ENCODE assay signal across 1 cellular context in genomic region chr2:237732070-237732469, GRCh38.
TF ChIP-seq lines count a peak whose summit lies in the region.

No MANE protein-coding gene starts in this region.

TF ChIP-seq in HepG2, 621 proteins besides CTCF, POLR2A, EP300 and RAD21 (continued from another document):
- TF ChIP-seq MEF2D (CRISPR knock-in tag; IDR thresholded peaks at IDR 0.05) = peak; percentile 65; the same call in 1 of the 2 replicates
- TF ChIP-seq SRSF9 (IDR thresholded peaks at IDR 0.05; ENCODE audit: borderline replicate concordance, insufficient read depth, low read depth, low read length, poor library complexity, severe bottlenecking) = no peak
- TF ChIP-seq, protein P1, sequence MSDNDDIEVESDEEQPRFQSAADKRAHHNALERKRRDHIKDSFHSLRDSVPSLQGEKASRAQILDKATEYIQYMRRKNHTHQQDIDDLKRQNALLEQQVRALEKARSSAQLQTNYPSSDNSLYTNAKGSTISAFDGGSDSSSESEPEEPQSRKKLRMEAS (IDR thresholded peaks at IDR 0.05) = peak; percentile 29; the same call in 1 of the 2 replicates
- TF ChIP-seq RFX3 (CRISPR knock-in tag; IDR thresholded peaks at IDR 0.05) = no peak
- no peak for TF ChIP-seq ZNF430 (CRISPR knock-in tag; IDR thresholded peaks at IDR 0.05)
- no peak for TF ChIP-seq ZNF276 (CRISPR knock-in tag; IDR thresholded peaks at IDR 0.05; ENCODE audit: low read depth)
- TF ChIP-seq, protein P2, sequence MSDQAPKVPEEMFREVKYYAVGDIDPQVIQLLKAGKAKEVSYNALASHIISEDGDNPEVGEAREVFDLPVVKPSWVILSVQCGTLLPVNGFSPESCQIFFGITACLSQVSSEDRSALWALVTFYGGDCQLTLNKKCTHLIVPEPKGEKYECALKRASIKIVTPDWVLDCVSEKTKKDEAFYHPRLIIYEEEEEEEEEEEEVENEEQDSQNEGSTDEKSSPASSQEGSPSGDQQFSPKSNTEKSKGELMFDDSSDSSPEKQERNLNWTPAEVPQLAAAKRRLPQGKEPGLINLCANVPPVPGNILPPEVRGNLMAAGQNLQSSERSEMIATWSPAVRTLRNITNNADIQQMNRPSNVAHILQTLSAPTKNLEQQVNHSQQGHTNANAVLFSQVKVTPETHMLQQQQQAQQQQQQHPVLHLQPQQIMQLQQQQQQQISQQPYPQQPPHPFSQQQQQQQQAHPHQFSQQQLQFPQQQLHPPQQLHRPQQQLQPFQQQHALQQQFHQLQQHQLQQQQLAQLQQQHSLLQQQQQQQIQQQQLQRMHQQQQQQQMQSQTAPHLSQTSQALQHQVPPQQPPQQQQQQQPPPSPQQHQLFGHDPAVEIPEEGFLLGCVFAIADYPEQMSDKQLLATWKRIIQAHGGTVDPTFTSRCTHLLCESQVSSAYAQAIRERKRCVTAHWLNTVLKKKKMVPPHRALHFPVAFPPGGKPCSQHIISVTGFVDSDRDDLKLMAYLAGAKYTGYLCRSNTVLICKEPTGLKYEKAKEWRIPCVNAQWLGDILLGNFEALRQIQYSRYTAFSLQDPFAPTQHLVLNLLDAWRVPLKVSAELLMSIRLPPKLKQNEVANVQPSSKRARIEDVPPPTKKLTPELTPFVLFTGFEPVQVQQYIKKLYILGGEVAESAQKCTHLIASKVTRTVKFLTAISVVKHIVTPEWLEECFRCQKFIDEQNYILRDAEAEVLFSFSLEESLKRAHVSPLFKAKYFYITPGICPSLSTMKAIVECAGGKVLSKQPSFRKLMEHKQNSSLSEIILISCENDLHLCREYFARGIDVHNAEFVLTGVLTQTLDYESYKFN (CRISPR knock-in tag; conservative IDR thresholded peaks at IDR 0.05) = peak; percentile 42; the same call in 1 of the 2 replicates
- TF ChIP-seq SP1 (IDR thresholded peaks at IDR 0.05) = no peak
- no peak for TF ChIP-seq SP1 (CRISPR knock-in tag; IDR thresholded peaks at IDR 0.05)
- TF ChIP-seq LCORL (IDR thresholded peaks at IDR 0.05) = no peak
- TF ChIP-seq LCORL (CRISPR knock-in tag; IDR thresholded peaks at IDR 0.05) = no peak
- no peak for TF ChIP-seq ZNF446 (CRISPR knock-in tag; IDR thresholded peaks at IDR 0.05)
- no peak for TF ChIP-seq ZNF558 (CRISPR knock-in tag; IDR thresholded peaks at IDR 0.05; ENCODE audit: borderline replicate concordance)
- no peak for TF ChIP-seq SP2 (CRISPR knock-in tag; IDR thresholded peaks at IDR 0.05)
- peak; percentile 81; the same call in 1 of the 2 replicates for TF ChIP-seq ARNTL (CRISPR knock-in tag; IDR thresholded peaks at IDR 0.05)
- TF ChIP-seq ZNF549 (CRISPR knock-in tag; IDR thresholded peaks at IDR 0.05) = no peak
- TF ChIP-seq, protein P3, sequence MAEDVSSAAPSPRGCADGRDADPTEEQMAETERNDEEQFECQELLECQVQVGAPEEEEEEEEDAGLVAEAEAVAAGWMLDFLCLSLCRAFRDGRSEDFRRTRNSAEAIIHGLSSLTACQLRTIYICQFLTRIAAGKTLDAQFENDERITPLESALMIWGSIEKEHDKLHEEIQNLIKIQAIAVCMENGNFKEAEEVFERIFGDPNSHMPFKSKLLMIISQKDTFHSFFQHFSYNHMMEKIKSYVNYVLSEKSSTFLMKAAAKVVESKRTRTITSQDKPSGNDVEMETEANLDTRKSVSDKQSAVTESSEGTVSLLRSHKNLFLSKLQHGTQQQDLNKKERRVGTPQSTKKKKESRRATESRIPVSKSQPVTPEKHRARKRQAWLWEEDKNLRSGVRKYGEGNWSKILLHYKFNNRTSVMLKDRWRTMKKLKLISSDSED (CRISPR knock-in tag; IDR thresholded peaks at IDR 0.05) = no peak
- TF ChIP-seq NFIB (CRISPR knock-in tag; IDR thresholded peaks at IDR 0.05; ENCODE audit: borderline replicate concordance) = no peak
- TF ChIP-seq HNF4A (CRISPR knock-in tag; IDR thresholded peaks at IDR 0.05) = peak; percentile 25; the same call in 1 of the 2 replicates
